15 cellular contexts compared by ENCODE assay signal in genomic region chr12:49297695-49298060, GRCh38. TPM values are rescaled to one million over a fixed set of nuclear protein-coding genes. Genes with fewer than 3 reads are reported as not detected.
A peak's percentile ranks its signal among the peaks of the same experiment; 100 is the strongest.
DNase-seq lines count a peak whose midpoint lies in the region; ATAC-seq and TF ChIP-seq lines count a peak whose summit lies in the region.
"Had no signal": no experiment of that assay in that cellular context is flagged by ENCODE, and none has a peak within 500 bp of the region (broad histone marks: within the 10 kb centered on the region; RNA-seq: fewer than 3 reads in every experiment).

No MANE protein-coding gene starts in this region.

- H3K9ac ChIP-seq in iPS-20b (ENCODE audit: low read depth, low read length) = no peak overlapping the region

- no peak for ATAC-seq in right cardiac atrium
- ATAC-seq in left ventricle myocardium superior = no peak

- peak overlapping the region; percentile 4 for H3K4me3 ChIP-seq in right cardiac atrium (ENCODE audit: low read length)
- H3K4me3 ChIP-seq in WERI-Rb-1 (ENCODE audit: low read depth, low read length) = peak overlapping the region; percentile 60
- H3K4me3 ChIP-seq in iPS-20b (ENCODE audit: low read length) = peak overlapping the region; percentile 41; the same call in 1 of the 2 replicates

- intact Hi-C loops in right cardiac atrium (cut with DNase I) = no loop called here
- intact Hi-C loops in left ventricle myocardium superior (cut with micrococcal nuclease) = no loop called here

- H3K27ac ChIP-seq in right cardiac atrium (ENCODE audit: low read length) (no peak overlapping the region), WERI-Rb-1 (no peak overlapping the region), iPS-20b (ENCODE audit: low read length) (no peak overlapping the region)
- H3K27ac ChIP-seq: C4-2B, neutrophil, SJSA1 had no signal

- H3K36me3 ChIP-seq in WERI-Rb-1 (no peaks in the 10 kb centered on the region), iPS-20b (ENCODE audit: insufficient read depth, low read depth, low read length) (no peaks in the 10 kb centered on the region)
- H3K36me3 ChIP-seq: neutrophil, SJSA1 had no signal

- H3K9me3 ChIP-seq in right cardiac atrium (ENCODE audit: control insufficient read depth, low read length) = no peaks in the 10 kb centered on the region
- no peaks in the 10 kb centered on the region for H3K9me3 ChIP-seq in WERI-Rb-1 (ENCODE audit: severe bottlenecking)
- H3K9me3 ChIP-seq in iPS-20b (ENCODE audit: insufficient read depth, low read depth, low read length) = 0 out of 2 replicates have a peak, but pooled peaks cover 3% of the 10 kb centered on the region
- H3K9me3 ChIP-seq: neutrophil, SJSA1 had no signal

- DNase-seq in right cardiac atrium (no peak), left ventricle myocardium superior (no peak), WERI-Rb-1 (no peak), NCI-H1694 treated with DMSO at 0.1 percent for 48 hours (lab: John Stamatoyannopoulos, UW) (no peak), middle frontal gyrus (ENCODE audit: extremely low spot score, low spot score) (no peak), HuH-7.5 (ENCODE audit: low spot score) (no peak), DMS53 (lab: John Stamatoyannopoulos, UW) (no peak)
- DNase-seq: activated CD4-positive, alpha-beta T cell treated with anti-CD3 and anti-CD28 coated beads, Interleukin-2, amount 50 U/mL, for 1 hour; MV-4-11; NCI-H446 treated with DMSO at 0.1 percent for 48 hours had no signal

- 21% methylated on average over 8 of the region's 8 CpGs for WGBS in right cardiac atrium

- no peak for TF ChIP-seq CTCF in WERI-Rb-1 (IDR thresholded peaks at IDR 0.05; ENCODE audit: low read depth, low read length)

- H3K27me3 ChIP-seq in right cardiac atrium (ENCODE audit: control insufficient read depth, insufficient read depth) = no peaks in the 10 kb centered on the region
- H3K27me3 ChIP-seq in WERI-Rb-1 (ENCODE audit: insufficient read depth, low read depth, severe bottlenecking) = no peaks in the 10 kb centered on the region
- peaks cover 78% of the 10 kb centered on the region for H3K27me3 ChIP-seq in iPS-20b (ENCODE audit: insufficient read depth, low read length)
- H3K27me3 ChIP-seq: SJSA1 had no signal

- H3K4me1 ChIP-seq in right cardiac atrium (ENCODE audit: control insufficient read depth, insufficient read depth, low read length) (peaks cover 4% of the 10 kb centered on the region), iPS-20b (ENCODE audit: insufficient read depth, low read length) (no peaks in the 10 kb centered on the region)

RNA-seq across cellular contexts. Expression of gene PRPH, which starts 2.7 kb away (rescaled TPM):
- total RNA-seq in right cardiac atrium = 1 to 10 TPM in 1 of 4 donors, under 1 TPM in 3; 0.57 to 1.8 (median 0.94) TPM
- polyA plus RNA-seq in right cardiac atrium = 2.0 TPM
- total RNA-seq in left ventricle myocardium superior = not detected
- total RNA-seq: astrocyte, SJSA1 had no signal

RNA-seq across cellular contexts. Expression of gene TROAP, which starts 25.4 kb away (rescaled TPM):
- total RNA-seq in right cardiac atrium = 1 to 10 TPM in 1 of 4 donors, under 1 TPM in 2, not detected in 1; 0.65 to 1.7 (median 0.93) TPM
- polyA plus RNA-seq in right cardiac atrium = 0.25 TPM
- 0.37 TPM for total RNA-seq in left ventricle myocardium superior

RNA-seq across cellular contexts. Expression of gene TUBA1C, which starts 32.8 kb away (rescaled TPM):
- total RNA-seq in right cardiac atrium (10 to 100 TPM; 34.2 to 71.7 (median 66.7) TPM), left ventricle myocardium superior (31.4 TPM)
- 106 TPM for polyA plus RNA-seq in right cardiac atrium

RNA-seq across cellular contexts. Expression of gene C1QL4, which starts 39.3 kb away (rescaled TPM):
- total RNA-seq in right cardiac atrium (not detected), left ventricle myocardium superior (not detected)
- not detected for polyA plus RNA-seq in right cardiac atrium

RNA-seq across cellular contexts. Expression of gene DNAJC22, which starts 49.0 kb away (rescaled TPM):
- total RNA-seq in right cardiac atrium = under 1 TPM; 0.24 to 0.86 (median 0.44) TPM
- 0.09 TPM for polyA plus RNA-seq in right cardiac atrium
- 0.10 TPM for total RNA-seq in left ventricle myocardium superior

Comparison
In these comparisons a context has a peak if more than half of its experiments do, and no peak if none do; other contexts are left out.
1. H3K4me3 ChIP-seq: peak in every context shown above with its lines; median percentile 60 in WERI-Rb-1; 41 in iPS-20b; 4 in right cardiac atrium.